ENCODE assay signal across 10 cellular contexts in the genomic region with DNA sequence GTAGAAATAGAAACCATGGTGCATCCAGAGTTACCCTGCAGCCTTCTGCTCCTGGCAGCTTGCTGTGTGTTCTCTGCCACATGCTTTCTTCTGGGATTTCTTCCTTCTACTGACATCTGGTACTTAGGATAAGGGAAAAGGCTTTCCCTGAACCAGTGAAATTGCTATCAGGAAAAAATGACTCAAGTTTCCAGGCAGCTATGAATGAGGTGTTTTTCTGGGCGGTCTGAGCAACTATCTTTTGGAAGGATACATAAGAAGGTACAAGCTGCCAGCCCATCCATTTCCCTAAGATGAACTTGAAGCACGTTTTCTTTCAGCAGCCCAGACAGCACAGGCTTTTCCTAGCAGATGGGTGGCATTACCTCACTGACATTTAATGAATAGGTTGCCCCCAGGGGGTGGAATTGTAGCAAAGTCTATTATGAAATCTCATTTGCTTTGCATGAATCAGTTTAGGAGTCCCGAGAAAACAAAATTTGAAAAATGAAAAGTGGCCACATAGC.
A peak's percentile ranks its signal among the peaks of the same experiment; 100 is the strongest.
DNase-seq lines count a peak whose midpoint lies in the region; ATAC-seq and TF ChIP-seq lines count a peak whose summit lies in the region.
"Had no signal": no experiment of that assay in that cellular context is flagged by ENCODE, and none has a peak within 500 bp of the region (broad histone marks: within the 10 kb centered on the region; RNA-seq: fewer than 3 reads in every experiment).

No MANE protein-coding gene starts in this region.

- H3K36me3 ChIP-seq in HUES48 (ENCODE audit: control insufficient read depth, insufficient read depth, low read length) (0 out of 2 replicates have a peak, but pooled peaks cover 3% of the 10 kb centered on the region), smooth muscle cell (ENCODE audit: low read depth) (no peaks in the 10 kb centered on the region)
- no peaks in the 10 kb centered on the region for H3K36me3 ChIP-seq in effector memory CD4-positive, alpha-beta T cell (ENCODE audit: control insufficient read depth, insufficient read depth, low read length)

- no peak for ATAC-seq in GM19324 (IDR thresholded peaks at IDR 0.05; ENCODE audit: low FRiP score, unreplicated experiment)

- no peak for TF ChIP-seq CTCF in fibroblast of pulmonary artery (IDR thresholded peaks at IDR 0.05; ENCODE audit: low read length, missing control alignments)
- no peak for TF ChIP-seq CTCF in smooth muscle cell (IDR thresholded peaks at IDR 0.05; ENCODE audit: borderline replicate concordance, insufficient read depth, poor library complexity, severe bottlenecking)

- intact Hi-C loops in activated T-helper 1 cell treated with anti-CD3 and anti-CD28 coated beads, Interleukin-12 subunit alpha, Interleukin-12 subunit beta, Interleukin-2, Interleukin-4 antibody, amounts not matched to agents 30 ng/mL and 10 ng/mL and 1 ng/mL, durations not matched to agents 14 hours and 24 hours and 36 hours (cut with micrococcal nuclease), result no loop called here

- H3K27ac ChIP-seq in HUES48 (ENCODE audit: low read depth, low read length) (peak overlapping the region; percentile 36), smooth muscle cell (ENCODE audit: low read depth) (peak overlapping the region; percentile 39), substantia nigra (ENCODE audit: low read depth, low read length, poor library complexity, severe bottlenecking) (no peak overlapping the region)
- H3K27ac ChIP-seq in effector memory CD4-positive, alpha-beta T cell (ENCODE audit: insufficient read depth, low read length, poor library complexity, severe bottlenecking), result no peak overlapping the region

- H3K4me1 ChIP-seq in HUES48 (ENCODE audit: control insufficient read depth, insufficient read depth, low read length) (peaks cover 42% of the 10 kb centered on the region), smooth muscle cell (ENCODE audit: low read depth) (peaks cover 8% of the 10 kb centered on the region)
- no peaks in the 10 kb centered on the region for H3K4me1 ChIP-seq in effector memory CD4-positive, alpha-beta T cell (ENCODE audit: control insufficient read depth, insufficient read depth, low read length, poor library complexity, severe bottlenecking)

- WGBS in smooth muscle cell (ENCODE audit: low lambda C conversion rate), result 21% methylated on average over 3 of the region's 3 CpGs

- H3K9me3 ChIP-seq in HUES48 (ENCODE audit: control insufficient read depth, insufficient read depth, low read length) (no peaks in the 10 kb centered on the region), smooth muscle cell (replicated peaks; ENCODE audit: low read depth) (no peaks in the 10 kb centered on the region)
- no peaks in the 10 kb centered on the region for H3K9me3 ChIP-seq in effector memory CD4-positive, alpha-beta T cell (ENCODE audit: control insufficient read depth, low read length)

- H2AFZ ChIP-seq in smooth muscle cell (ENCODE audit: low read depth), result no peak overlapping the region

- no peak overlapping the region for H3K4me3 Mint-ChIP-seq in activated T-helper 1 cell treated with anti-CD3 and anti-CD28 coated beads, Interleukin-12 subunit alpha, Interleukin-12 subunit beta, Interleukin-2, Interleukin-4 antibody, amounts not matched to agents 30 ng/mL and 10 ng/mL and 1 ng/mL, durations not matched to agents 14 hours and 24 hours and 36 hours

- H3K79me2 ChIP-seq in smooth muscle cell (ENCODE audit: low read depth), result peaks cover 22% of the 10 kb centered on the region

- no peak overlapping the region for H3K9ac ChIP-seq in HUES48 (ENCODE audit: low read depth, low read length)
- no peak overlapping the region for H3K9ac ChIP-seq in smooth muscle cell (ENCODE audit: low read depth)

- H3K4me1 Mint-ChIP-seq in activated T-helper 1 cell treated with anti-CD3 and anti-CD28 coated beads, Interleukin-12 subunit alpha, Interleukin-12 subunit beta, Interleukin-2, Interleukin-4 antibody, amounts not matched to agents 30 ng/mL and 10 ng/mL and 1 ng/mL, durations not matched to agents 14 hours and 24 hours and 36 hours (ENCODE audit: low read depth), result peaks cover 60% of the 10 kb centered on the region

- H3K27me3 ChIP-seq in HUES48 (ENCODE audit: control insufficient read depth, insufficient read depth, low read length) (no peaks in the 10 kb centered on the region), smooth muscle cell (ENCODE audit: low read depth) (no peaks in the 10 kb centered on the region)
- H3K27me3 ChIP-seq in effector memory CD4-positive, alpha-beta T cell (replicated peaks; ENCODE audit: control insufficient read depth, insufficient read depth, low read length, poor library complexity, severe bottlenecking), result no peaks in the 10 kb centered on the region

- DNase-seq in NCI-H774 (lab: John Stamatoyannopoulos, UW) (peak; percentile 24), fibroblast of pulmonary artery (ENCODE audit: low read depth) (peak; percentile 89), smooth muscle cell (lab: John Stamatoyannopoulos, UW; ENCODE audit: unreplicated experiment) (no peak), substantia nigra (lab: John Stamatoyannopoulos, UW) (no peak)
- no peak for DNase-seq in activated T-helper 1 cell treated with anti-CD3 and anti-CD28 coated beads, Interleukin-12 subunit alpha, Interleukin-12 subunit beta, Interleukin-2, Interleukin-4 antibody, amounts not matched to agents 30 ng/mL and 10 ng/mL and 1 ng/mL, durations not matched to agents 14 hours and 24 hours and 36 hours (ENCODE audit: low spot score)
- DNase-seq in effector memory CD4-positive, alpha-beta T cell, result no peak
- DNase-seq: activated CD4-positive, alpha-beta T cell treated with anti-CD3 and anti-CD28 coated beads, Interleukin-2, amount 50 U/mL, for 4 hours had no signal

- peaks cover 8% of the 10 kb centered on the region for H3K36me3 Mint-ChIP-seq in activated T-helper 1 cell treated with anti-CD3 and anti-CD28 coated beads, Interleukin-12 subunit alpha, Interleukin-12 subunit beta, Interleukin-2, Interleukin-4 antibody, amounts not matched to agents 30 ng/mL and 10 ng/mL and 1 ng/mL, durations not matched to agents 14 hours and 24 hours and 36 hours (ENCODE audit: low read depth)

- peaks cover 3% of the 10 kb centered on the region for H3F3A ChIP-seq in smooth muscle cell (ENCODE audit: low read depth)

- H3K27ac Mint-ChIP-seq in activated T-helper 1 cell treated with anti-CD3 and anti-CD28 coated beads, Interleukin-12 subunit alpha, Interleukin-12 subunit beta, Interleukin-2, Interleukin-4 antibody, amounts not matched to agents 30 ng/mL and 10 ng/mL and 1 ng/mL, durations not matched to agents 14 hours and 24 hours and 36 hours, result no peak overlapping the region

- peak overlapping the region; percentile 14 for H3K4me2 ChIP-seq in smooth muscle cell

- no peaks in the 10 kb centered on the region for H3K27me3 Mint-ChIP-seq in activated T-helper 1 cell treated with anti-CD3 and anti-CD28 coated beads, Interleukin-12 subunit alpha, Interleukin-12 subunit beta, Interleukin-2, Interleukin-4 antibody, amounts not matched to agents 30 ng/mL and 10 ng/mL and 1 ng/mL, durations not matched to agents 14 hours and 24 hours and 36 hours (ENCODE audit: insufficient read depth)

- H4K20me1 ChIP-seq in smooth muscle cell (ENCODE audit: low read depth), result peaks cover 71% of the 10 kb centered on the region

- H3K9me3 Mint-ChIP-seq in activated T-helper 1 cell treated with anti-CD3 and anti-CD28 coated beads, Interleukin-12 subunit alpha, Interleukin-12 subunit beta, Interleukin-2, Interleukin-4 antibody, amounts not matched to agents 30 ng/mL and 10 ng/mL and 1 ng/mL, durations not matched to agents 14 hours and 24 hours and 36 hours, result no peaks in the 10 kb centered on the region

- H3K4me3 ChIP-seq in HUES48 (ENCODE audit: low read depth, low read length) (no peak overlapping the region), fibroblast of pulmonary artery (replicated peaks; ENCODE audit: low read depth, low read length) (no peak overlapping the region), smooth muscle cell (no peak overlapping the region)
- H3K4me3 ChIP-seq in effector memory CD4-positive, alpha-beta T cell (ENCODE audit: insufficient read depth, low read depth, low read length, poor library complexity, severe bottlenecking), result no peak overlapping the region
- H3K4me3 ChIP-seq: skin epidermis had no signal

Comparison
In these comparisons a context has a peak if more than half of its experiments do, and no peak if none do; other contexts are left out.
1. H3K27ac ChIP-seq: peak in HUES48 (single experiment) and smooth muscle cell (single experiment); none in substantia nigra (single experiment) and effector memory CD4-positive, alpha-beta T cell (single experiment).
2. DNase-seq: peak in NCI-H774 (single experiment) and fibroblast of pulmonary artery (single experiment); none in smooth muscle cell (single experiment), activated T-helper 1 cell treated with anti-CD3 and anti-CD28 coated beads, Interleukin-12 subunit alpha, Interleukin-12 subunit beta, Interleukin-2, Interleukin-4 antibody, amounts not matched to agents 30 ng/mL and 10 ng/mL and 1 ng/mL, durations not matched to agents 14 hours and 24 hours and 36 hours (single experiment), substantia nigra (0 of 49) and effector memory CD4-positive, alpha-beta T cell (0 of 3).